ENCODE assay signal across 17 cellular contexts in the genomic region with DNA sequence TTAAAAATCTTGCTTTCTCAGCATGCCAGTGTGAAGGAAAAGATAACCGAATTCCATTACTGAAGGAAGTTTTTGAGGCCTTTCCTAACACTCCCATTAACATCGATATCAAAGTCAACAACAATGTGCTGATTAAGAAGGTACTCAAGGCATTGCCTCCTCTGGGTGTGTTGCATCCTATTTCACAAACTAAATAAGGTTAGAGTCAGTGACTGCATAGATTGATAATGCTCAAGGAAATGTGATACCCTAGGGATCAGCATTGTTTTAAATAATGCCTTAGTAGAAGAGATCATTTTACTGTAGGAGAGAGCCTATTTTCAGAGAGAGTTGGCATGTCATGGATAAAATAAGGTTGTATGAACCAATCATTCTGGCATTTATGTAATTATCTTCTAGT. TPM values are rescaled to one million over a fixed set of nuclear protein-coding genes. Genes with fewer than 3 reads are reported as not detected.
"Had no signal": no experiment of that assay in that cellular context is flagged by ENCODE, and none has a peak within 500 bp of the region (broad histone marks: within the 10 kb centered on the region; RNA-seq: fewer than 3 reads in every experiment).

No MANE protein-coding gene starts in this region.

- H3K27ac Mint-ChIP-seq: activated CD4-positive, alpha-beta T cell treated with anti-CD3 and anti-CD28 coated beads, Interleukin-2, amount 10 ng/mL, durations not matched to agents 24 days and 14 days; activated CD8-positive, alpha-beta T cell treated with anti-CD3 and anti-CD28 coated beads for 36 hours; activated T-helper 17 cell treated with anti-CD3 and anti-CD28 coated beads, Interleukin-2, amount 50 U/mL, for 72 hours; dendritic cell treated with granulocyte-macrophage colony-stimulating factor and Interleukin-4, amounts not matched to agents 40 ng/mL and 50 ng/mL, for 4 days; natural killer cell treated with Interleukin-12 subunit alpha and Interleukin-12 subunit beta and Interleukin-15 and Interleukin-18, amount 100 ng/mL, for 72 hours; stimulated activated naive B cell treated with anti-CD40 and anti-IgM and Interleukin-4, amounts not matched to agents 10 μg/mL and 1 μg/mL and 100 μg/mL, for 72 hours had no signal

- H3K36me3 Mint-ChIP-seq: natural killer cell treated with Interleukin-12 subunit alpha and Interleukin-12 subunit beta and Interleukin-15 and Interleukin-18, amount 100 ng/mL, for 72 hours; stimulated activated naive B cell treated with anti-CD40 and anti-IgM and Interleukin-4, amounts not matched to agents 10 μg/mL and 1 μg/mL and 100 μg/mL, for 72 hours had no signal

- DNase-seq: activated CD4-positive, alpha-beta T cell treated with anti-CD3 and anti-CD28 coated beads, Interleukin-2, amount 10 ng/mL, durations not matched to agents 24 days and 14 days; activated CD8-positive, alpha-beta T cell treated with anti-CD3 and anti-CD28 coated beads for 36 hours; activated naive CD4-positive, alpha-beta T cell treated with Interleukin-2 at 50 U/mL for 16 hours; activated T-cell treated with anti-CD3 and anti-CD28 coated beads, Interleukin-2, amount 50 U/mL, for 1 hour; cerebellar nuclear complex; effector CD8-positive, alpha-beta T cell; esophagus squamous epithelium; lower lobe of right lung; stimulated activated naive B cell treated with anti-CD40 and anti-IgM and Interleukin-4, amounts not matched to agents 10 μg/mL and 1 μg/mL and 100 μg/mL, for 72 hours; T1000; upper lobe of left lung had no signal

- H3K9me3 Mint-ChIP-seq: activated CD4-positive, alpha-beta T cell treated with anti-CD3 and anti-CD28 coated beads, Interleukin-2, amount 10 ng/mL, durations not matched to agents 24 days and 14 days; activated CD8-positive, alpha-beta T cell treated with anti-CD3 and anti-CD28 coated beads for 36 hours; activated T-helper 17 cell treated with anti-CD3 and anti-CD28 coated beads, Interleukin-2, amount 50 U/mL, for 72 hours; dendritic cell treated with granulocyte-macrophage colony-stimulating factor and Interleukin-4, amounts not matched to agents 40 ng/mL and 50 ng/mL, for 4 days; natural killer cell treated with Interleukin-12 subunit alpha and Interleukin-12 subunit beta and Interleukin-15 and Interleukin-18, amount 100 ng/mL, for 72 hours; stimulated activated naive B cell treated with anti-CD40 and anti-IgM and Interleukin-4, amounts not matched to agents 10 μg/mL and 1 μg/mL and 100 μg/mL, for 72 hours had no signal

- H3K4me3 Mint-ChIP-seq: activated CD4-positive, alpha-beta T cell treated with anti-CD3 and anti-CD28 coated beads, Interleukin-2, amount 10 ng/mL, durations not matched to agents 24 days and 14 days; activated CD8-positive, alpha-beta T cell treated with anti-CD3 and anti-CD28 coated beads for 36 hours; activated T-helper 17 cell treated with anti-CD3 and anti-CD28 coated beads, Interleukin-2, amount 50 U/mL, for 72 hours; dendritic cell treated with granulocyte-macrophage colony-stimulating factor and Interleukin-4, amounts not matched to agents 40 ng/mL and 50 ng/mL, for 4 days; natural killer cell treated with Interleukin-12 subunit alpha and Interleukin-12 subunit beta and Interleukin-15 and Interleukin-18, amount 100 ng/mL, for 72 hours; stimulated activated naive B cell treated with anti-CD40 and anti-IgM and Interleukin-4, amounts not matched to agents 10 μg/mL and 1 μg/mL and 100 μg/mL, for 72 hours had no signal

- H3K27ac ChIP-seq: ascending aorta, esophagus squamous epithelium, lower lobe of right lung, thoracic aorta, upper lobe of left lung had no signal

- H3K4me1 ChIP-seq: ascending aorta, esophagus squamous epithelium, lower lobe of right lung had no signal

- H3K4me3 ChIP-seq: ascending aorta, esophagus squamous epithelium, lower lobe of right lung, thoracic aorta, upper lobe of left lung had no signal

- H3K27me3 ChIP-seq: ascending aorta, esophagus squamous epithelium, upper lobe of left lung had no signal

- ATAC-seq: activated CD8-positive, alpha-beta T cell treated with anti-CD3 and anti-CD28 coated beads for 36 hours; activated T-helper 17 cell treated with anti-CD3 and anti-CD28 coated beads, Interleukin-2, amount 50 U/mL, for 72 hours; lower lobe of right lung; natural killer cell treated with Interleukin-12 subunit alpha and Interleukin-12 subunit beta and Interleukin-15 and Interleukin-18, amount 100 ng/mL, for 72 hours; sciatic nerve; stimulated activated naive B cell treated with anti-CD40 and anti-IgM and Interleukin-4, amounts not matched to agents 10 μg/mL and 1 μg/mL and 100 μg/mL, for 72 hours had no signal

- H3K9me3 ChIP-seq: ascending aorta, esophagus squamous epithelium, lower lobe of right lung, thoracic aorta, upper lobe of left lung had no signal

- H3K4me1 Mint-ChIP-seq: activated T-helper 17 cell treated with anti-CD3 and anti-CD28 coated beads, Interleukin-2, amount 50 U/mL, for 72 hours; stimulated activated naive B cell treated with anti-CD40 and anti-IgM and Interleukin-4, amounts not matched to agents 10 μg/mL and 1 μg/mL and 100 μg/mL, for 72 hours had no signal

- H3K27me3 Mint-ChIP-seq: activated CD4-positive, alpha-beta T cell treated with anti-CD3 and anti-CD28 coated beads, Interleukin-2, amount 10 ng/mL, durations not matched to agents 24 days and 14 days; activated CD8-positive, alpha-beta T cell treated with anti-CD3 and anti-CD28 coated beads for 36 hours; activated T-helper 17 cell treated with anti-CD3 and anti-CD28 coated beads, Interleukin-2, amount 50 U/mL, for 72 hours; dendritic cell treated with granulocyte-macrophage colony-stimulating factor and Interleukin-4, amounts not matched to agents 40 ng/mL and 50 ng/mL, for 4 days; natural killer cell treated with Interleukin-12 subunit alpha and Interleukin-12 subunit beta and Interleukin-15 and Interleukin-18, amount 100 ng/mL, for 72 hours; stimulated activated naive B cell treated with anti-CD40 and anti-IgM and Interleukin-4, amounts not matched to agents 10 μg/mL and 1 μg/mL and 100 μg/mL, for 72 hours had no signal

- H3K36me3 ChIP-seq: ascending aorta, esophagus squamous epithelium, lower lobe of right lung, thoracic aorta, upper lobe of left lung had no signal

RNA-seq across cellular contexts. Expression of a gene that starts 36.8 kb away (rescaled TPM):
- total RNA-seq: ascending aorta had no signal
